ENCODE assay signal across 9 cellular contexts in the genomic region with DNA sequence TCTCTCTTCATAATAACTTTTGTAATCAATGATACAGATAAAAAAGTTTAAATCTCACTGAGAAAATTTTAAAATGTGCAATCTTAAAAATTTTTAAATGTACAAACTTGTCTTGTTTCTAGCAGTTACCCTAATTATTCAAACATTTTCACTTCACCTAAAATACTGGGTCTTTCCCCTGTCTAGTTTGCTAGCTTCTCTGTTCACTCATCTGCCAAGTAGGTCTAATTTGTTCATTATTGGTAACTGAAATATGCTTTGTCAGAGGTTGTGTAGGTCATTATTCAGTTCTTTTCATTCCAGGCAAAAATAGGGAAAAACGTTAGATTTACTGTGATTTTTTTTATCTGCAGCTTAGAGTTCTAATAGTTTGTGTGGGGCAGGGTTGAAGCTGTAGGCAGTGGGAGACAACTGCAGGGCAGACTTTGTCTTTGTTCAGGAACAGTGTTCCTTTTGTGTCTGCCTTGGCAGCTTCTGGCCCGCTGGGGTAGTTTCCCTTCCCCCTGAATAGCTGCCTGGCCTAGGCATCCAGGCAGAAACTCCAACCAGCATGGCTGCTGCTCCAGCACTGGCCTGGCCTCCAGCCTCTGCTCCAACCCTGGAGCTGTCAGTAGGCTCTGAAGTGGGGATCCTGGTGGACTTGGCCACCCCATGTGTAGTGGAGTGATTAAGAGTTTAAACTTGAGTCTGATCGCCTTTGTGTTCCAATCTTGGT. TPM values are rescaled to one million over a fixed set of nuclear protein-coding genes. Genes with fewer than 3 reads are reported as not detected.
DNase-seq lines count a peak whose midpoint lies in the region; TF ChIP-seq lines count a peak whose summit lies in the region.
"Had no signal": no experiment of that assay in that cellular context is flagged by ENCODE, and none has a peak within 500 bp of the region (broad histone marks: within the 10 kb centered on the region; RNA-seq: fewer than 3 reads in every experiment).

No MANE protein-coding gene starts in this region.

- H3K36me3 Mint-ChIP-seq in type B pancreatic cell, result no peaks in the 10 kb centered on the region

- H3K27ac ChIP-seq in cardiac muscle cell, result peak overlapping the region; percentile 18
- H3K27ac ChIP-seq in mesodermal cell (ENCODE audit: low read depth, low read length, severe bottlenecking), result peak overlapping the region; percentile 89
- H3K27ac ChIP-seq in esophagus muscularis mucosa (replicated peaks in 1 of 4), result no peak overlapping the region

- H3K27ac Mint-ChIP-seq in type B pancreatic cell, result peak overlapping the region; percentile 46

- H3K4me3 Mint-ChIP-seq in type B pancreatic cell, result peak overlapping the region; percentile 53

- H3K36me3 ChIP-seq in cardiac muscle cell (no peaks in the 10 kb centered on the region), mesodermal cell (ENCODE audit: control insufficient read depth, insufficient read depth, low read length) (no peaks in the 10 kb centered on the region), esophagus muscularis mucosa (no peaks in the 10 kb centered on the region)

- H3K4me3 ChIP-seq in cardiac muscle cell, result no peak overlapping the region
- no peak overlapping the region for H3K4me3 ChIP-seq in mesodermal cell (ENCODE audit: extremely low read depth, insufficient read depth, low read length, poor library complexity, severe bottlenecking)
- H3K4me3 ChIP-seq in esophagus muscularis mucosa, result no peak overlapping the region

- TF ChIP-seq CTCF in cardiac muscle cell (IDR thresholded peaks at IDR 0.05; ENCODE audit: low read depth, low read length) (no peak), type B pancreatic cell (conservative IDR thresholded peaks at IDR 0.05) (no peak), esophagus muscularis mucosa (IDR thresholded peaks at IDR 0.05) (no peak)

- no peaks in the 10 kb centered on the region for H3K27me3 ChIP-seq in cardiac muscle cell
- no peaks in the 10 kb centered on the region for H3K27me3 ChIP-seq in esophagus muscularis mucosa

- TF ChIP-seq POLR2A in esophagus muscularis mucosa (IDR thresholded peaks at IDR 0.05; ENCODE audit: low read depth), result no peak

- H3K4me1 ChIP-seq in cardiac muscle cell (ENCODE audit: low read depth), result peaks cover 30% of the 10 kb centered on the region
- peaks cover 23% of the 10 kb centered on the region for H3K4me1 ChIP-seq in mesodermal cell (ENCODE audit: control insufficient read depth, insufficient read depth, low read length, poor library complexity, severe bottlenecking)
- H3K4me1 ChIP-seq in esophagus muscularis mucosa, result peaks cover 5 to 14% (median 8%) of the 10 kb centered on the region in 4 donors

- 40 to 42% methylated on average over 3 of the region's 3 CpGs for WGBS in mesodermal cell (ENCODE audit: insufficient coverage in 2 of 2), 2 experiments
- WGBS in esophagus muscularis mucosa, result 76% methylated on average over 3 of the region's 3 CpGs

- H3K9me3 Mint-ChIP-seq in type B pancreatic cell, result no peaks in the 10 kb centered on the region

- intact Hi-C loops in cardiac septum (cut with DNase I), result no loop called here
- intact Hi-C loops in esophagus muscularis mucosa (cut with DNase I), result no loop called here

- H3K27me3 Mint-ChIP-seq in type B pancreatic cell, result no peaks in the 10 kb centered on the region

- DNase-seq in cardiac muscle cell (ENCODE audit: low read depth in 1 of 2, low spot score in 1 of 2) (no peak), cardiac septum (ENCODE audit: low spot score) (no peak), cerebellum (ENCODE audit: low spot score) (peak; percentile 27), type B pancreatic cell (ENCODE audit: extremely low spot score, unreplicated experiment) (no peak), SK-N-DZ (ENCODE audit: low spot score) (no peak), NCI-H187 treated with DMSO at 0.1 percent for 48 hours (lab: John Stamatoyannopoulos, UW) (no peak), esophagus muscularis mucosa (ENCODE audit: extremely low spot score) (no peak)
- DNase-seq: activated CD4-positive, alpha-beta T cell treated with anti-CD3 and anti-CD28 coated beads, Interleukin-2, amount 50 U/mL, for 1 hour had no signal

- peaks cover 43% of the 10 kb centered on the region for H3K4me1 Mint-ChIP-seq in type B pancreatic cell (ENCODE audit: unreplicated experiment)

- no peak for TF ChIP-seq EP300 in esophagus muscularis mucosa (IDR thresholded peaks at IDR 0.05)

- H3K9me3 ChIP-seq in cardiac muscle cell (ENCODE audit: low read depth), result no peaks in the 10 kb centered on the region
- H3K9me3 ChIP-seq in mesodermal cell (ENCODE audit: control insufficient read depth, low read length), result no peaks in the 10 kb centered on the region
- no peaks in the 10 kb centered on the region for H3K9me3 ChIP-seq in esophagus muscularis mucosa

RNA-seq across cellular contexts. Expression of a gene that starts 48.5 kb away (rescaled TPM):
- total RNA-seq in cardiac muscle cell, result 6.8 and 20.4 TPM in 2 replicates
- polyA plus RNA-seq in cardiac muscle cell, result 9.1 and 15.2 TPM in 2 replicates
- total RNA-seq in cardiac septum, result 4.9 TPM
- total RNA-seq in cerebellum, result 17.5 TPM
- 13.6 TPM for polyA plus RNA-seq in mesodermal cell (2013, experiment 1 of 2)
- polyA plus RNA-seq in mesodermal cell (2013, experiment 2 of 2), result 9.8 TPM
- total RNA-seq in type B pancreatic cell (ENCODE audit: low replicate concordance), result 17.5 and 20.3 TPM in 2 replicates
- 3.0 and 3.1 TPM in 2 replicates for polyA plus RNA-seq in SK-N-DZ (2014; cell fraction: cytosol; rRNA removed)
- polyA plus RNA-seq in SK-N-DZ (2014; cell fraction: nucleus; rRNA removed), result 9.2 and 17.3 TPM in 2 replicates
- 1 to 10 TPM; 4.7 to 8.7 (median 5.7) TPM for total RNA-seq in esophagus muscularis mucosa

Comparison
In these comparisons a context has a peak if more than half of its experiments do, and no peak if none do; other contexts are left out.
1. H3K27ac ChIP-seq: peak in cardiac muscle cell (single experiment) and mesodermal cell (single experiment); none in esophagus muscularis mucosa (0 of 4).